In genomic region chr2:46135936-46136335, GRCh38 we compare ENCODE assay signal across 16 cellular contexts.
DNase-seq lines count a peak whose midpoint lies in the region; ATAC-seq, FAIRE-seq and TF ChIP-seq lines count a peak whose summit lies in the region.
"Had no signal": no experiment of that assay in that cellular context is flagged by ENCODE, and none has a peak within 500 bp of the region (broad histone marks: within the 10 kb centered on the region; RNA-seq: fewer than 3 reads in every experiment).

No MANE protein-coding gene starts in this region.

- no peak overlapping the region for H3K27ac Mint-ChIP-seq in activated naive CD4-positive, alpha-beta T cell treated with anti-CD3 and anti-CD28 coated beads, Interleukin-2, amount 50 U/mL, for 72 hours

- intact Hi-C loops in Right ventricle myocardium inferior (cut with DNase I) (loop anchor here (5.0 kb wide), 2 partner anchors 36 to 161 kb away; partner anchors contain the start of gene EPAS1), cardiac septum (cut with DNase I) (no loop called here)

- H3K36me3 Mint-ChIP-seq in activated naive CD4-positive, alpha-beta T cell treated with anti-CD3 and anti-CD28 coated beads, Interleukin-2, amount 50 U/mL, for 72 hours = no peaks in the 10 kb centered on the region

- H3K4me3 ChIP-seq in gastroesophageal sphincter = no peak overlapping the region
- H3K4me3 ChIP-seq: PC-9, right lobe of liver had no signal

- peak overlapping the region in 2 of 4 donors; percentile 18 to 21 for H3K27ac ChIP-seq in gastroesophageal sphincter
- H3K27ac ChIP-seq: 22Rv1, PC-9, right lobe of liver had no signal

- no peaks in the 10 kb centered on the region for H3K9me3 Mint-ChIP-seq in activated naive CD4-positive, alpha-beta T cell treated with anti-CD3 and anti-CD28 coated beads, Interleukin-2, amount 50 U/mL, for 72 hours
- H3K9me3 Mint-ChIP-seq: activated T-cell treated with anti-CD3 and anti-CD28 coated beads, Interleukin-2, amount 50 U/mL, for 4 hours; CD8-positive, alpha-beta memory T cell; naive B cell had no signal

- H3K27me3 ChIP-seq in gastroesophageal sphincter = no peaks in the 10 kb centered on the region
- H3K27me3 ChIP-seq: right lobe of liver had no signal

- in situ Hi-C loops in GM13976 (cut with MboI; ENCODE audit: low sequenced_read_pairs, unreplicated experiment) = no loop called here

- TF ChIP-seq CTCF in gastroesophageal sphincter (IDR thresholded peaks at IDR 0.05) (no peak), GM13976 (IDR thresholded peaks at IDR 0.05; ENCODE audit: borderline replicate concordance, control extremely low read depth, extremely low read depth, insufficient read depth, missing control alignments) (no peak)

- no peaks in the 10 kb centered on the region for H3K36me3 ChIP-seq in gastroesophageal sphincter

- no peaks in the 10 kb centered on the region for H3K9me3 ChIP-seq in gastroesophageal sphincter
- H3K9me3 ChIP-seq: right lobe of liver had no signal

- no peak for FAIRE-seq in GM19239 (lab: Jason Lieb, UNC)

- no peak for TF ChIP-seq EP300 in gastroesophageal sphincter (IDR thresholded peaks at IDR 0.05)

- 50 to 85% methylated on average over 6 of the region's 6 CpGs for WGBS in gastroesophageal sphincter (ENCODE audit: low coverage in 1 of 2), 2 donors

- TF ChIP-seq POLR2A in gastroesophageal sphincter (IDR thresholded peaks at IDR 0.05) = no peak

- ATAC-seq in Right ventricle myocardium inferior (peak; percentile 79), gastroesophageal sphincter (peak; percentile 61)
- no peak for ATAC-seq in activated naive CD4-positive, alpha-beta T cell treated with anti-CD3 and anti-CD28 coated beads, Interleukin-2, amount 50 U/mL, for 72 hours
- no peak for ATAC-seq in activated CD4-positive, CD25-positive, alpha-beta regulatory T cell treated with anti-CD3 and anti-CD28 coated beads, Interleukin-2, amount 50 U/mL, for 24 hours
- ATAC-seq: activated T-cell treated with anti-CD3 and anti-CD28 coated beads, Interleukin-2, amount 50 U/mL, for 4 hours had no signal

- peaks cover 0 to 23% (median 11%) of the 10 kb centered on the region in 3 donors for H3K4me1 ChIP-seq in gastroesophageal sphincter

- DNase-seq in Right ventricle myocardium inferior (ENCODE audit: missing footprints) (no peak), cardiac septum (ENCODE audit: low spot score) (no peak), mucosa of gallbladder (ENCODE audit: low spot score) (peak; percentile 19), GM13976 (ENCODE audit: low spot score) (no peak), GM19239 (ENCODE audit: insufficient read length, low spot score) (no peak)
- no peak for DNase-seq in activated naive CD4-positive, alpha-beta T cell treated with anti-CD3 and anti-CD28 coated beads, Interleukin-2, amount 50 U/mL, for 72 hours (ENCODE audit: low spot score in 2 of 2)
- DNase-seq: activated CD4-positive, alpha-beta T cell treated with anti-CD3 and anti-CD28 coated beads for 4 hours; activated T-cell treated with anti-CD3 and anti-CD28 coated beads, Interleukin-2, amount 50 U/mL, for 4 hours; CD8-positive, alpha-beta memory T cell; naive B cell; PC-9; right lobe of liver; T-helper 1 cell had no signal

Comparison
In these comparisons a context has a peak if more than half of its experiments do, and no peak if none do; other contexts are left out.
1. ATAC-seq: peak in Right ventricle myocardium inferior (single experiment) and gastroesophageal sphincter (single experiment); none in activated naive CD4-positive, alpha-beta T cell treated with anti-CD3 and anti-CD28 coated beads, Interleukin-2, amount 50 U/mL, for 72 hours (0 of 2) and activated CD4-positive, CD25-positive, alpha-beta regulatory T cell treated with anti-CD3 and anti-CD28 coated beads, Interleukin-2, amount 50 U/mL, for 24 hours (0 of 2).